1 cellular context compared by ENCODE assay signal in genomic region chr3:76403556-76403955, GRCh38.
TF ChIP-seq lines count a peak whose summit lies in the region.

No MANE protein-coding gene starts in this region.

TF ChIP-seq in GM12878, 131 proteins besides CTCF, POLR2A, EP300 and RAD21:
- no peak for TF ChIP-seq SMAD1 (IDR thresholded peaks at IDR 0.05; ENCODE audit: low read depth, partially characterized antibody)
- no peak for TF ChIP-seq TARDBP (IDR thresholded peaks at IDR 0.05; ENCODE audit: borderline replicate concordance)
- TF ChIP-seq RUNX3 (IDR thresholded peaks at IDR 0.05; ENCODE audit: low read length) = peak; percentile 35; the same call in 1 of the 2 replicates
